30 cellular contexts compared by ENCODE assay signal in genomic region chr22:23131931-23132330, GRCh38. TPM values are rescaled to one million over a fixed set of nuclear protein-coding genes. Genes with fewer than 3 reads are reported as not detected.
A peak's percentile ranks its signal among the peaks of the same experiment; 100 is the strongest.
DNase-seq lines count a peak whose midpoint lies in the region; ATAC-seq, FAIRE-seq and TF ChIP-seq lines count a peak whose summit lies in the region.
"Had no signal": no experiment of that assay in that cellular context is flagged by ENCODE, and none has a peak within 500 bp of the region (broad histone marks: within the 10 kb centered on the region; RNA-seq: fewer than 3 reads in every experiment).

No MANE protein-coding gene starts in this region.

- POLR2A ChIA-PET in K562 (lab: Yijun Ruan, JAX), result interaction anchor here (0.7 to 8.6 kb wide), 12 partner anchors 8 to 244 kb away, joined by 3 to 74 read pairs (median 6); partner anchors contain the start of genes BCR, IGLL5, RAB36 and RSPH14

- BruUV-seq in K562 (replicated peaks; lab: Mats Ljungman, UMichigan), result no TSS peak

- TF ChIP-seq POLR2A in K562 (conservative IDR thresholded peaks at IDR 0.05), result no peak

- H3K27ac ChIP-seq in BLaER1 treated with 17β-estradiol and CSF1 and Interleukin-3, amounts not matched to agents 10 nM and 100 nM, result no peak overlapping the region
- no peak overlapping the region for H3K27ac ChIP-seq in K562 (ENCODE audit: extremely low read depth, low read depth, low read length)
- no peak overlapping the region for H3K27ac ChIP-seq in upper lobe of right lung

- no peaks in the 10 kb centered on the region for H3K79me2 ChIP-seq in K562 (ENCODE audit: control insufficient read depth, insufficient read depth, low read length)

- no peaks in the 10 kb centered on the region for H3K27me3 ChIP-seq in BLaER1 treated with 17β-estradiol and CSF1 and Interleukin-3, amounts not matched to agents 10 nM and 100 nM
- H3K27me3 ChIP-seq in K562 (ENCODE audit: control insufficient read depth in 2 of 2, insufficient read depth in 2 of 2, low read length in 2 of 2) (peaks cover 50 to 67% of the 10 kb centered on the region in 2 experiments), upper lobe of right lung (no peaks in the 10 kb centered on the region)
- H3K27me3 ChIP-seq: BE2C had no signal

- peaks cover 4% of the 10 kb centered on the region for H3K9me1 ChIP-seq in K562 (ENCODE audit: control insufficient read depth, insufficient read depth, low read length)

- no peak overlapping the region for H2AFZ ChIP-seq in K562 (ENCODE audit: low read depth, low read length)

- no peak for FAIRE-seq in K562 (lab: Jason Lieb, UNC)
- FAIRE-seq: A204.1, GM12878, GM12892, GM18507, GM19239 had no signal

- H3K4me3 ChIP-seq in BLaER1 treated with 17β-estradiol and CSF1 and Interleukin-3, amounts not matched to agents 10 nM and 100 nM, result no peak overlapping the region
- H3K4me3 ChIP-seq in K562 (no peak overlapping the region), upper lobe of right lung (no peak overlapping the region)
- H3K4me3 ChIP-seq: GM12878 had no signal

- TF ChIP-seq CTCF in K562 (IDR thresholded peaks at IDR 0.05 in 2 of 3, conservative IDR thresholded peaks at IDR 0.05 in 1 of 3; ENCODE audit: insufficient read depth in 2 of 3, low read depth in 1 of 3, low read length in 3 of 3), result no peak
- TF ChIP-seq CTCF in upper lobe of right lung (IDR thresholded peaks at IDR 0.05), result no peak

- in situ Hi-C loops in K562 (cut with MboI), result no loop called here

- no peak for DNase-seq in K562 (ENCODE audit: extremely low read depth in 1 of 4, low spot score in 3 of 4)
- no peak for DNase-seq in upper lobe of right lung
- DNase-seq in NCI-H1436 (lab: John Stamatoyannopoulos, UW), result no peak
- DNase-seq in epidermal melanocyte (ENCODE audit: insufficient read length, low spot score), result no peak
- DNase-seq: 8988T; ACHN; BE2C; C1 segment of cervical spinal cord; CD4-positive, alpha-beta memory T cell; CD4-positive, CD25-positive, alpha-beta regulatory T cell; CD8-positive, alpha-beta memory T cell; COR-L47; DMS 273 treated with DMSO at 0.1 percent for 48 hours; DMS153; DMS53; DMS79; DND-41; EL; GDM1 had no signal

- peaks cover 5 to 63% (median 37%) of the 10 kb centered on the region in 10 experiments; a peak in 18 of 20 replicates for H3K4me1 ChIP-seq in BLaER1 treated with 17β-estradiol and CSF1 and Interleukin-3, amounts not matched to agents 10 nM and 100 nM
- H3K4me1 ChIP-seq in K562 (replicated peaks in 1 of 2; ENCODE audit: control insufficient read depth in 2 of 2, insufficient read depth in 2 of 2, low read length in 2 of 2) (0 out of 5 replicates have a peak, but pooled peaks cover 0 to 3% of the 10 kb centered on the region in 2 experiments), upper lobe of right lung (no peaks in the 10 kb centered on the region)
- H3K4me1 ChIP-seq: BE2C had no signal

- peak overlapping the region in 8 of 11 experiments; percentile 2 to 73 (median 54); a peak in 13 of 22 replicates for H3K4me2 ChIP-seq in BLaER1 treated with 17β-estradiol and CSF1 and Interleukin-3, amounts not matched to agents 10 nM and 100 nM
- no peak overlapping the region for H3K4me2 ChIP-seq in K562 (ENCODE audit: insufficient read depth, low read length)

- intact Hi-C loops in K562 (cut with micrococcal nuclease) (no loop called here), upper lobe of right lung (cut with DNase I) (no loop called here)

- 1% methylated on average over 6 of the region's 6 CpGs for WGBS in K562 (ENCODE audit: insufficient coverage, low coverage, missing lambda C conversion rate)

- TF ChIP-seq EP300 in K562 (IDR thresholded peaks at IDR 0.05; ENCODE audit: low read length), result no peak

- CTCF ChIA-PET in K562 (lab: Yijun Ruan, JAX; ENCODE audit: low intra/inter-chr PET ratio), result interaction anchor here (0.5 to 12.0 kb wide), 3 partner anchors 8 to 173 kb away, joined by 3 to 549 read pairs (median 5); no protein-coding TSS in a partner anchor

- no peaks in the 10 kb centered on the region for H3K36me3 ChIP-seq in BLaER1 treated with 17β-estradiol and CSF1 and Interleukin-3, amounts not matched to agents 10 nM and 100 nM
- no peaks in the 10 kb centered on the region for H3K36me3 ChIP-seq in K562 (ENCODE audit: control insufficient read depth, insufficient read depth, low read length)
- H3K36me3 ChIP-seq in upper lobe of right lung, result no peaks in the 10 kb centered on the region
- H3K36me3 ChIP-seq: BE2C had no signal

- TF ChIP-seq RAD21 in K562 (CRISPR knock-in tag; conservative IDR thresholded peaks at IDR 0.05 in 1 of 2, IDR thresholded peaks at IDR 0.05 in 1 of 2), result no peak

- peak overlapping the region in 3 of 11 experiments; percentile 24 to 43 (median 26); a peak in 3 of 22 replicates for H3K9ac ChIP-seq in BLaER1 treated with 17β-estradiol and CSF1 and Interleukin-3, amounts not matched to agents 10 nM and 100 nM
- H3K9ac ChIP-seq in K562 (ENCODE audit: insufficient read depth in 1 of 2, low read depth in 2 of 2, low read length in 2 of 2), result no peak overlapping the region

- H3K9me3 ChIP-seq in BLaER1 treated with 17β-estradiol and CSF1 and Interleukin-3, amounts not matched to agents 10 nM and 100 nM (replicated peaks in 1 of 11), result no peaks in the 10 kb centered on the region
- H3K9me3 ChIP-seq in K562 (replicated peaks; ENCODE audit: control insufficient read depth, insufficient read depth, low read depth, low read length) (no peaks in the 10 kb centered on the region), upper lobe of right lung (no peaks in the 10 kb centered on the region)
- H3K9me3 ChIP-seq: BE2C had no signal

- H4K20me1 ChIP-seq in BLaER1 treated with 17β-estradiol and CSF1 and Interleukin-3, amounts not matched to agents 10 nM and 100 nM, result no peaks in the 10 kb centered on the region
- peaks cover 41% of the 10 kb centered on the region for H4K20me1 ChIP-seq in K562 (replicated peaks; ENCODE audit: control insufficient read depth, insufficient read depth, low read length)

- ATAC-seq in K562, result no peak
- ATAC-seq in upper lobe of right lung, result peak; percentile 28
- ATAC-seq in GM18517 (IDR thresholded peaks at IDR 0.05; ENCODE audit: unreplicated experiment), result no peak
- ATAC-seq: GM12878 had no signal

RNA-seq across cellular contexts. Expression of gene RSPH14, which starts 9.9 kb away (rescaled TPM):
- not detected in 2 replicates for total RNA-seq in K562 (2011; cell fraction: chromatin; rRNA removed; ENCODE audit: low replicate concordance)
- not detected in 2 replicates for total RNA-seq in K562 (2011; cell fraction: nucleolus; rRNA removed)
- not detected in 2 replicates for total RNA-seq in K562 (2011; cell fraction: nucleoplasm; rRNA removed)
- total RNA-seq in K562 (2014; rRNA removed) (not detected in 2 replicates), K562 (2014; rRNA removed; fragmentation: Illumina TruSeq; extraction: Trizol) (not detected in 2 replicates), K562 (2015; rRNA removed; fragmentation: Illumina TruSeq; extraction: Trizol) (not detected in 2 replicates), K562 (2021) (not detected in 2 replicates), upper lobe of right lung (not detected)
- polyA plus RNA-seq in K562 (2011; rRNA removed) (0.24 TPM in 1 of 2 replicates, not detected in the other), K562 (2014; fragmentation: Illumina TruSeq; extraction: Trizol) (not detected in 2 replicates), K562 (2014; fragmentation: Nextera tagmentation; extraction: Ambion mirVana) (under 1 TPM in 1 of 2 experiments, not detected in 1; 0.35 TPM), K562 (2014; rRNA removed) (not detected in 2 replicates)
- polyA plus RNA-seq in K562 (2011; cell fraction: cytosol; rRNA removed), result not detected in 2 replicates
- polyA plus RNA-seq in K562 (2011; cell fraction: nucleus; rRNA removed), result 0.27 TPM in 1 of 2 replicates, not detected in the other
- polyA plus RNA-seq in K562 (2012), result not detected in 2 replicates
- not detected in 2 replicates for polyA minus RNA-seq in K562 (2011; rRNA and poly(A)+ RNA removed)
- not detected in 2 replicates for polyA minus RNA-seq in K562 (2011; cell fraction: cytosol; rRNA and poly(A)+ RNA removed)
- polyA minus RNA-seq in K562 (2011; cell fraction: nucleus; rRNA and poly(A)+ RNA removed), result not detected in 2 replicates
- total RNA-seq: A673; CD4-positive, alpha-beta memory T cell; CD4-positive, CD25-positive, alpha-beta regulatory T cell; CD8-positive, alpha-beta memory T cell; Daoy; G401 had no signal
- polyA plus RNA-seq: CD14-positive monocyte; CD4-positive, alpha-beta memory T cell had no signal

RNA-seq across cellular contexts. Expression of gene RAB36, which starts 13.3 kb away (rescaled TPM):
- total RNA-seq in K562 (2011; cell fraction: chromatin; rRNA removed; ENCODE audit: low replicate concordance), result not detected in 2 replicates
- total RNA-seq in K562 (2011; cell fraction: nucleolus; rRNA removed), result not detected in 2 replicates
- total RNA-seq in K562 (2011; cell fraction: nucleoplasm; rRNA removed), result not detected in 2 replicates
- total RNA-seq in K562 (2014; rRNA removed) (0.04 and 0.50 TPM in 2 replicates), K562 (2014; rRNA removed; fragmentation: Illumina TruSeq; extraction: Trizol) (not detected in 2 replicates), K562 (2015; rRNA removed; fragmentation: Illumina TruSeq; extraction: Trizol) (not detected in 2 replicates), K562 (2021) (0.09 TPM in 1 of 2 replicates, not detected in the other), upper lobe of right lung (3.8 TPM)
- polyA plus RNA-seq in K562 (2011; rRNA removed) (0.01 and 0.04 TPM in 2 replicates), K562 (2014; fragmentation: Illumina TruSeq; extraction: Trizol) (not detected in 2 replicates), K562 (2014; fragmentation: Nextera tagmentation; extraction: Ambion mirVana) (under 1 TPM; 0.04 to 0.08 TPM), K562 (2014; rRNA removed) (0.08 TPM in 1 of 2 replicates, not detected in the other)
- 0.58 TPM in 1 of 2 replicates, not detected in the other for polyA plus RNA-seq in K562 (2011; cell fraction: cytosol; rRNA removed)
- 0.06 TPM in 1 of 2 replicates, not detected in the other for polyA plus RNA-seq in K562 (2011; cell fraction: nucleus; rRNA removed)
- polyA plus RNA-seq in K562 (2012), result 0.08 and 0.18 TPM in 2 replicates
- 0.42 TPM in 1 of 2 replicates, not detected in the other for polyA minus RNA-seq in K562 (2011; rRNA and poly(A)+ RNA removed)
- polyA minus RNA-seq in K562 (2011; cell fraction: cytosol; rRNA and poly(A)+ RNA removed), result not detected in 2 replicates
- 0.11 and 0.40 TPM in 2 replicates for polyA minus RNA-seq in K562 (2011; cell fraction: nucleus; rRNA and poly(A)+ RNA removed)

RNA-seq across cellular contexts. Expression of gene BCR, which starts 48.4 kb away (rescaled TPM):
- 234 and 446 TPM in 2 replicates for total RNA-seq in K562 (2011; cell fraction: chromatin; rRNA removed; ENCODE audit: low replicate concordance)
- total RNA-seq in K562 (2011; cell fraction: nucleolus; rRNA removed), result 279 and 314 TPM in 2 replicates
- total RNA-seq in K562 (2011; cell fraction: nucleoplasm; rRNA removed), result 196 and 222 TPM in 2 replicates
- total RNA-seq in K562 (2014; rRNA removed) (81.7 and 100 TPM in 2 replicates), K562 (2014; rRNA removed; fragmentation: Illumina TruSeq; extraction: Trizol) (27.5 and 45.6 TPM in 2 replicates), K562 (2015; rRNA removed; fragmentation: Illumina TruSeq; extraction: Trizol) (65.7 and 68.4 TPM in 2 replicates), K562 (2021) (144 and 150 TPM in 2 replicates), upper lobe of right lung (78.3 TPM)
- polyA plus RNA-seq in K562 (2011; rRNA removed) (20.9 and 36.8 TPM in 2 replicates), K562 (2014; fragmentation: Illumina TruSeq; extraction: Trizol) (45.8 and 60.4 TPM in 2 replicates), K562 (2014; fragmentation: Nextera tagmentation; extraction: Ambion mirVana) (under 1 TPM; 0.41 to 0.70 TPM), K562 (2014; rRNA removed) (34.9 and 36.1 TPM in 2 replicates)
- polyA plus RNA-seq in K562 (2011; cell fraction: cytosol; rRNA removed), result 26.4 and 31.1 TPM in 2 replicates
- polyA plus RNA-seq in K562 (2011; cell fraction: nucleus; rRNA removed), result 57.9 and 76.9 TPM in 2 replicates
- 73.9 and 75.3 TPM in 2 replicates for polyA plus RNA-seq in K562 (2012)
- polyA minus RNA-seq in K562 (2011; rRNA and poly(A)+ RNA removed), result 113 and 124 TPM in 2 replicates
- 132 and 181 TPM in 2 replicates for polyA minus RNA-seq in K562 (2011; cell fraction: cytosol; rRNA and poly(A)+ RNA removed)
- polyA minus RNA-seq in K562 (2011; cell fraction: nucleus; rRNA and poly(A)+ RNA removed), result 138 and 300 TPM in 2 replicates
